ENCODE assay signal across 9 cellular contexts in the genomic region with DNA sequence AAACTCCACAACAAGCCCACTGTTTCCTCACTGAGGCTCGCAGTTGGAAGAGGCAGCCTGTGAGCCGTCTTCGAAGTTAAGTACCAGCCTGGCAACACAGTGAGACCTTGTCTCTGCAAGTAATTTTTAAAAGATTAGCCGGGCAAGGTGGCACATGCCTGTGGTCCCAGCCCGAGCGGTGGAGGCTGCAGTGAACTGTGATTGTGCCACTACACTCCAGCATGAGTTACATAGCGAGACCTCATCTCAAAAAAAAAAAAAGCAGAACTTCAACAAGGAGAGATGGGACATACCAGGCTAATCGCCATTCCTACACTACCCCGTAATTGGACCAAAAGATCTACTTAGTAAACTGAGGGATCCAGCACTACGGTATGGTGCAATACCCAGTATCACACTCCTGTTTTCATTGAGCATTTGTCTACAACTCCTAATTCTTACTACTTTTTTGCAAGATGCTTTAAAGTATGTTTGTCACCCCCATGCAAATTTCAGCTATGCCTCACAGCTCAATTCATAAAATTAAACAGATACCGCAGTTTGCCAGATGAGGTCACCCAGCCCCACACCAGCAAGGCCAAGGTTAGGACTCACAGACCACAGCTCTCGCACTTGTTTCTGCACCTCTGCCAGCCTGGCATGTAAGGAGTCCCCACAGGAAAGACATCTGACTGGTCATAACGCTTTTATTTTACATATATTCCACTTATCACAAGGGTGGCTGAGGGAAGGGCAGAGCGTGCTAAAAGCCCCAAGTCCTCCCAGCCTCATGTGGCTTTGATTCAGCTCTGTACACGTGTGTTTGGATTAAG. TPM values are rescaled to one million over a fixed set of nuclear protein-coding genes. Genes with fewer than 3 reads are reported as not detected.
A peak's percentile ranks its signal among the peaks of the same experiment; 100 is the strongest.
DNase-seq lines count a peak whose midpoint lies in the region; ATAC-seq lines count a peak whose summit lies in the region.
"Had no signal": no experiment of that assay in that cellular context is flagged by ENCODE, and none has a peak within 500 bp of the region (broad histone marks: within the 10 kb centered on the region; RNA-seq: fewer than 3 reads in every experiment).

No MANE protein-coding gene starts in this region.

- peaks cover 2 to 11% (median 7%) of the 10 kb centered on the region in 3 donors for H3K27me3 Mint-ChIP-seq in immature natural killer cell (ENCODE audit: low read depth in 3 of 3)
- H3K27me3 Mint-ChIP-seq in activated T-cell treated with anti-CD3 and anti-CD28 coated beads, Interleukin-2, amount 50 U/mL, for 4 hours (ENCODE audit: low read depth) = no peaks in the 10 kb centered on the region

- H3K4me1 Mint-ChIP-seq in immature natural killer cell = peaks cover 22 to 31% of the 10 kb centered on the region in 2 donors
- H3K4me1 Mint-ChIP-seq in activated T-cell treated with anti-CD3 and anti-CD28 coated beads, Interleukin-2, amount 50 U/mL, for 4 hours (ENCODE audit: low read depth) = peaks cover 5% of the 10 kb centered on the region

- peaks cover 0 to 1% (median 0%) of the 10 kb centered on the region in 6 donors for H3K9me3 Mint-ChIP-seq in immature natural killer cell
- H3K9me3 Mint-ChIP-seq in activated T-cell treated with anti-CD3 and anti-CD28 coated beads, Interleukin-2, amount 50 U/mL, for 4 hours = no peaks in the 10 kb centered on the region

- peak overlapping the region; percentile 4 to 89 (median 80) for H3K27ac Mint-ChIP-seq in immature natural killer cell

- DNase-seq in immature natural killer cell = peak; percentile 75 to 82 (median 78)
- no peak for DNase-seq in SHP77 treated with DMSO at 0.1 percent for 48 hours (lab: John Stamatoyannopoulos, UW)
- no peak for DNase-seq in SW 1271 (lab: John Stamatoyannopoulos, UW)
- DNase-seq in activated T-cell treated with anti-CD3 and anti-CD28 coated beads, Interleukin-2, amount 50 U/mL, for 4 hours = no peak
- DNase-seq: aorta; stimulated activated CD4-positive, alpha-beta T cell treated with anti-CD3 and anti-CD28 coated beads, Interleukin-2, amount 100 ng/mL, for 24 hours had no signal

- ATAC-seq in GM18868 (IDR thresholded peaks at IDR 0.05; ENCODE audit: unreplicated experiment) (peak; percentile 55), GM21576 (IDR thresholded peaks at IDR 0.05; ENCODE audit: unreplicated experiment) (peak; percentile 63), HG03460 (IDR thresholded peaks at IDR 0.05; ENCODE audit: unreplicated experiment) (peak; percentile 75)
- no peak for ATAC-seq in activated T-cell treated with anti-CD3 and anti-CD28 coated beads, Interleukin-2, amount 50 U/mL, for 4 hours

- H3K36me3 Mint-ChIP-seq in immature natural killer cell = peaks cover 14 to 39% (median 28%) of the 10 kb centered on the region in 3 donors
- H3K36me3 Mint-ChIP-seq in activated T-cell treated with anti-CD3 and anti-CD28 coated beads, Interleukin-2, amount 50 U/mL, for 4 hours (ENCODE audit: insufficient read depth) = peaks cover 15% of the 10 kb centered on the region

- H3K4me3 Mint-ChIP-seq in immature natural killer cell = peak overlapping the region; percentile 15 to 63 (median 47)
- H3K4me3 Mint-ChIP-seq in activated T-cell treated with anti-CD3 and anti-CD28 coated beads, Interleukin-2, amount 50 U/mL, for 4 hours = no peak overlapping the region

RNA-seq across cellular contexts. Expression of gene SDE2, which starts 21.0 kb away (rescaled TPM):
- polyA plus RNA-seq in immature natural killer cell = 10 to 100 TPM; 13.5 to 18.9 (median 15.8) TPM
- 10 to 100 TPM; 27.3 to 28.8 (median 28.5) TPM for total RNA-seq in activated T-cell treated with anti-CD3 and anti-CD28 coated beads, Interleukin-2, amount 50 U/mL, for 4 hours

RNA-seq across cellular contexts. Expression of gene LEFTY2, which starts 37.1 kb away (rescaled TPM):
- not detected for polyA plus RNA-seq in immature natural killer cell
- not detected for total RNA-seq in activated T-cell treated with anti-CD3 and anti-CD28 coated beads, Interleukin-2, amount 50 U/mL, for 4 hours

RNA-seq across cellular contexts. Expression of gene PYCR2, which starts 54.1 kb away (rescaled TPM):
- polyA plus RNA-seq in immature natural killer cell = 100 to 1,000 TPM in 1 of 3 donors, 10 to 100 TPM in 2; 62.0 to 106 (median 72.0) TPM
- 100 to 1,000 TPM; 156 to 161 (median 158) TPM for total RNA-seq in activated T-cell treated with anti-CD3 and anti-CD28 coated beads, Interleukin-2, amount 50 U/mL, for 4 hours

Comparison
In these comparisons a context has a peak if more than half of its experiments do, and no peak if none do; other contexts are left out.
1. ATAC-seq: peak in GM18868 (single experiment), GM21576 (single experiment) and HG03460 (single experiment); none in activated T-cell treated with anti-CD3 and anti-CD28 coated beads, Interleukin-2, amount 50 U/mL, for 4 hours (0 of 2).
2. DNase-seq: peak in immature natural killer cell (3 of 3); none in SHP77 treated with DMSO at 0.1 percent for 48 hours (single experiment), SW 1271 (0 of 2) and activated T-cell treated with anti-CD3 and anti-CD28 coated beads, Interleukin-2, amount 50 U/mL, for 4 hours (single experiment).